17 cellular contexts compared by ENCODE assay signal in genomic region chr1:58996341-58997059, GRCh38.
A peak's percentile ranks its signal among the peaks of the same experiment; 100 is the strongest.
DNase-seq lines count a peak whose midpoint lies in the region; ATAC-seq, FAIRE-seq and TF ChIP-seq lines count a peak whose summit lies in the region.
"Had no signal": no experiment of that assay in that cellular context is flagged by ENCODE, and none has a peak within 500 bp of the region (broad histone marks: within the 10 kb centered on the region; RNA-seq: fewer than 3 reads in every experiment).

No MANE protein-coding gene starts in this region.

- peak overlapping the region; percentile 5 for H3K4me3 Mint-ChIP-seq in activated CD8-positive, alpha-beta memory T cell treated with anti-CD3 and anti-CD28 coated beads, Interleukin-2, amount 10 ng/mL, durations not matched to agents 7 days and 5 days
- H3K4me3 Mint-ChIP-seq: memory B cell had no signal

- H3K4me3 ChIP-seq in K562 = no peak overlapping the region
- H3K4me3 ChIP-seq: GM23248, SJSA1 had no signal

- POLR2A ChIA-PET in K562 (lab: Yijun Ruan, JAX) = interaction anchor here (0.9 kb wide), 1 partner anchor 213 kb away, joined by 3 read pairs; the partner anchor contains the start of gene JUN

- no peak for TF ChIP-seq POLR2A in K562 (conservative IDR thresholded peaks at IDR 0.05)

- H3K9me1 ChIP-seq in K562 (ENCODE audit: control insufficient read depth, insufficient read depth, low read length) = no peaks in the 10 kb centered on the region

- no peak overlapping the region for H3K4me2 ChIP-seq in K562 (ENCODE audit: insufficient read depth, low read length)

- no peak overlapping the region for H2AFZ ChIP-seq in K562 (ENCODE audit: low read depth, low read length)
- H2AFZ ChIP-seq: GM23248 had no signal

- H4K20me1 ChIP-seq in K562 (replicated peaks; ENCODE audit: control insufficient read depth, insufficient read depth, low read length) = no peaks in the 10 kb centered on the region

- 0 out of 5 replicates have a peak, but pooled peaks cover 0 to 3% of the 10 kb centered on the region in 2 experiments for H3K4me1 ChIP-seq in K562 (replicated peaks in 1 of 2; ENCODE audit: control insufficient read depth in 2 of 2, insufficient read depth in 2 of 2, low read length in 2 of 2)
- H3K4me1 ChIP-seq: SJSA1 had no signal

- H3K27ac Mint-ChIP-seq in activated CD8-positive, alpha-beta memory T cell treated with anti-CD3 and anti-CD28 coated beads, Interleukin-2, amount 10 ng/mL, durations not matched to agents 7 days and 5 days = peak overlapping the region; percentile 76
- H3K27ac Mint-ChIP-seq: memory B cell had no signal

- no peak for TF ChIP-seq CTCF in K562 (IDR thresholded peaks at IDR 0.05 in 2 of 3, conservative IDR thresholded peaks at IDR 0.05 in 1 of 3; ENCODE audit: insufficient read depth in 2 of 3, low read depth in 1 of 3, low read length in 3 of 3)

- H3K9me3 ChIP-seq in K562 (replicated peaks; ENCODE audit: control insufficient read depth, insufficient read depth, low read depth, low read length) = no peaks in the 10 kb centered on the region
- H3K9me3 ChIP-seq: SJSA1 had no signal

- peaks cover 0 to 2% of the 10 kb centered on the region in 2 experiments; a peak in 1 of 5 replicates for H3K27me3 ChIP-seq in K562 (ENCODE audit: control insufficient read depth in 2 of 2, insufficient read depth in 2 of 2, low read length in 2 of 2)
- H3K27me3 ChIP-seq: SJSA1 had no signal

- peaks cover 30% of the 10 kb centered on the region for H3K4me1 Mint-ChIP-seq in activated CD8-positive, alpha-beta memory T cell treated with anti-CD3 and anti-CD28 coated beads, Interleukin-2, amount 10 ng/mL, durations not matched to agents 7 days and 5 days

- CTCF ChIA-PET in activated CD8-positive, alpha-beta memory T cell treated with anti-CD3 and anti-CD28 coated beads, Interleukin-2, amount 10 ng/mL, durations not matched to agents 7 days and 5 days (lab: Charles Lee) = interaction anchor here (0.9 to 1.5 kb wide), 3 partner anchors 29 to 77 kb away, joined by 3 read pairs; no protein-coding TSS in a partner anchor
- CTCF ChIA-PET in K562 (lab: Yijun Ruan, JAX; ENCODE audit: low intra/inter-chr PET ratio) = no interaction called here

- no peaks in the 10 kb centered on the region for H3K36me3 ChIP-seq in K562 (ENCODE audit: control insufficient read depth, insufficient read depth, low read length)
- H3K36me3 ChIP-seq: SJSA1 had no signal

- H3K9ac ChIP-seq in K562 (ENCODE audit: insufficient read depth in 1 of 2, low read depth in 2 of 2, low read length in 2 of 2) = no peak overlapping the region
- H3K9ac ChIP-seq: GM23248 had no signal

- no peak for TF ChIP-seq RAD21 in K562 (CRISPR knock-in tag; conservative IDR thresholded peaks at IDR 0.05 in 1 of 2, IDR thresholded peaks at IDR 0.05 in 1 of 2)

- BruUV-seq in K562 (replicated peaks; lab: Mats Ljungman, UMichigan) = no TSS peak

- no peaks in the 10 kb centered on the region for H3K79me2 ChIP-seq in K562 (ENCODE audit: control insufficient read depth, insufficient read depth, low read length)

- FAIRE-seq in K562 (lab: Jason Lieb, UNC) = no peak

- 71% methylated on average over 2 of the region's 2 CpGs for WGBS in K562 (ENCODE audit: insufficient coverage, low coverage, missing lambda C conversion rate)

- peak; percentile 87 for ATAC-seq in activated CD8-positive, alpha-beta memory T cell treated with anti-CD3 and anti-CD28 coated beads, Interleukin-2, amount 10 ng/mL, durations not matched to agents 7 days and 5 days
- peak; percentile 83 for ATAC-seq in GM21515 (IDR thresholded peaks at IDR 0.05; ENCODE audit: unreplicated experiment)
- ATAC-seq in HG03097 (IDR thresholded peaks at IDR 0.05; ENCODE audit: low FRiP score, unreplicated experiment) = peak; percentile 70
- no peak for ATAC-seq in K562
- ATAC-seq: sciatic nerve had no signal

- H3K36me3 Mint-ChIP-seq in activated CD8-positive, alpha-beta memory T cell treated with anti-CD3 and anti-CD28 coated beads, Interleukin-2, amount 10 ng/mL, durations not matched to agents 7 days and 5 days = peaks cover 7% of the 10 kb centered on the region
- H3K36me3 Mint-ChIP-seq: memory B cell had no signal

- intact Hi-C loops in K562 (cut with micrococcal nuclease) = no loop called here

- no peaks in the 10 kb centered on the region for H3K27me3 Mint-ChIP-seq in activated CD8-positive, alpha-beta memory T cell treated with anti-CD3 and anti-CD28 coated beads, Interleukin-2, amount 10 ng/mL, durations not matched to agents 7 days and 5 days
- H3K27me3 Mint-ChIP-seq: memory B cell had no signal

- in situ Hi-C loops in K562 (cut with MboI) = no loop called here

- no peaks in the 10 kb centered on the region for H3K9me3 Mint-ChIP-seq in activated CD8-positive, alpha-beta memory T cell treated with anti-CD3 and anti-CD28 coated beads, Interleukin-2, amount 10 ng/mL, durations not matched to agents 7 days and 5 days (ENCODE audit: low read depth)
- H3K9me3 Mint-ChIP-seq: memory B cell had no signal

- H3K27ac ChIP-seq in K562 (ENCODE audit: extremely low read depth, low read depth, low read length) = no peak overlapping the region
- H3K27ac ChIP-seq: GM23248, SJSA1 had no signal

- DNase-seq in activated CD8-positive, alpha-beta memory T cell treated with anti-CD3 and anti-CD28 coated beads, Interleukin-2, amount 10 ng/mL, durations not matched to agents 7 days and 5 days = no peak
- no peak for DNase-seq in activated CD8-positive, alpha-beta memory T cell treated with anti-CD3 and anti-CD28 coated beads, Interleukin-2, amount 50 U/mL, for 48 hours
- DNase-seq in K562 (ENCODE audit: extremely low read depth in 1 of 4, low spot score in 3 of 4) = no peak
- DNase-seq in GOT3 (lab: John Stamatoyannopoulos, UW) = no peak
- no peak for DNase-seq in amygdala (lab: John Stamatoyannopoulos, UW)
- no peak for DNase-seq in GDM1 (lab: John Stamatoyannopoulos, UW)
- DNase-seq: activated CD4-positive, alpha-beta T cell treated with anti-CD3 and anti-CD28 coated beads, Interleukin-2, amount 50 U/mL, for 4 hours; DMS153; effector memory CD4-positive, alpha-beta T cell; GM23248; Kasumi-1; NCI-H510A treated with DMSO at 0.1 percent for 48 hours had no signal

- no peak for TF ChIP-seq EP300 in K562 (IDR thresholded peaks at IDR 0.05; ENCODE audit: low read length)

TF ChIP-seq in K562, 482 proteins besides CTCF, POLR2A, EP300 and RAD21:
- TF ChIP-seq, protein P1, sequence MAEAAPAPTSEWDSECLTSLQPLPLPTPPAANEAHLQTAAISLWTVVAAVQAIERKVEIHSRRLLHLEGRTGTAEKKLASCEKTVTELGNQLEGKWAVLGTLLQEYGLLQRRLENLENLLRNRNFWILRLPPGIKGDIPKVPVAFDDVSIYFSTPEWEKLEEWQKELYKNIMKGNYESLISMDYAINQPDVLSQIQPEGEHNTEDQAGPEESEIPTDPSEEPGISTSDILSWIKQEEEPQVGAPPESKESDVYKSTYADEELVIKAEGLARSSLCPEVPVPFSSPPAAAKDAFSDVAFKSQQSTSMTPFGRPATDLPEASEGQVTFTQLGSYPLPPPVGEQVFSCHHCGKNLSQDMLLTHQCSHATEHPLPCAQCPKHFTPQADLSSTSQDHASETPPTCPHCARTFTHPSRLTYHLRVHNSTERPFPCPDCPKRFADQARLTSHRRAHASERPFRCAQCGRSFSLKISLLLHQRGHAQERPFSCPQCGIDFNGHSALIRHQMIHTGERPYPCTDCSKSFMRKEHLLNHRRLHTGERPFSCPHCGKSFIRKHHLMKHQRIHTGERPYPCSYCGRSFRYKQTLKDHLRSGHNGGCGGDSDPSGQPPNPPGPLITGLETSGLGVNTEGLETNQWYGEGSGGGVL (CRISPR knock-in tag; IDR thresholded peaks at IDR 0.05) = no peak
- TF ChIP-seq CEBPG (CRISPR knock-in tag; IDR thresholded peaks at IDR 0.05) (no peak), CEBPG (tag; conservative IDR thresholded peaks at IDR 0.05 in 1 of 2, IDR thresholded peaks at IDR 0.05 in 1 of 2) (peak in 1 of 2 experiments; percentile 55; a peak in 2 of 4 replicates), DIDO1 (tag; IDR thresholded peaks at IDR 0.05; ENCODE audit: low read depth) (no peak), ARID4B (CRISPR knock-in tag; IDR thresholded peaks at IDR 0.05) (no peak)
- TF ChIP-seq, protein P2, sequence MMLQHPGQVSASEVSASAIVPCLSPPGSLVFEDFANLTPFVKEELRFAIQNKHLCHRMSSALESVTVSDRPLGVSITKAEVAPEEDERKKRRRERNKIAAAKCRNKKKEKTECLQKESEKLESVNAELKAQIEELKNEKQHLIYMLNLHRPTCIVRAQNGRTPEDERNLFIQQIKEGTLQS (IDR thresholded peaks at IDR 0.05) = peak; percentile 71
- TF ChIP-seq, protein P2 (CRISPR knock-in tag; conservative IDR thresholded peaks at IDR 0.05) = no peak
